31 cellular contexts compared by ENCODE assay signal in genomic region chr17:61660726-61661125, GRCh38.
"Had no signal": no experiment of that assay in that cellular context is flagged by ENCODE, and none has a peak within 500 bp of the region (broad histone marks: within the 10 kb centered on the region; RNA-seq: fewer than 3 reads in every experiment).

No MANE protein-coding gene starts in this region.

- H3K4me3 Mint-ChIP-seq: endodermal cell; memory B cell; mesothelial cell of epicardium; naive B cell; nephron; neural progenitor cell; stimulated activated naive CD8-positive, alpha-beta T cell treated with anti-CD3 and anti-CD28 coated beads, Interleukin-15, amount 100 ng/mL, for 72 hours had no signal

- H3K4me2 ChIP-seq: neural progenitor cell, smooth muscle cell had no signal

- FAIRE-seq: colon, frontal cortex, kidney had no signal

- H3K36me3 Mint-ChIP-seq: memory B cell, naive B cell, neural progenitor cell had no signal

- H3K4me1 Mint-ChIP-seq: memory B cell; naive B cell; nephron; neural progenitor cell; stimulated activated naive CD8-positive, alpha-beta T cell treated with anti-CD3 and anti-CD28 coated beads, Interleukin-15, amount 100 ng/mL, for 72 hours had no signal

- H3K4me1 ChIP-seq: neural progenitor cell, prostate gland, right atrium auricular region, suprapubic skin, transverse colon, upper lobe of right lung, vagina had no signal

- H3K27me3 ChIP-seq: neural progenitor cell, right atrium auricular region, suprapubic skin, transverse colon, upper lobe of right lung, vagina had no signal

- H2AFZ ChIP-seq: neural progenitor cell had no signal

- DNase-seq: dorsolateral prefrontal cortex; effector CD8-positive, alpha-beta T cell; endodermal cell; kidney; mucosa of descending colon; naive B cell; nucleus accumbens; stimulated activated CD4-positive, alpha-beta T cell treated with anti-CD3 and anti-CD28 coated beads, Interleukin-12 subunit alpha, Interleukin-12 subunit beta, amount 100 ng/mL, for 4 hours; stimulated activated CD4-positive, alpha-beta T cell treated with anti-CD3 and anti-CD28 coated beads, Interleukin-1b, Interleukin-23, amount 100 ng/mL, for 48 hours; stimulated activated CD4-positive, alpha-beta T cell treated with anti-CD3 and anti-CD28 coated beads, Interleukin-4, amount 100 ng/mL, for 1 hour; stimulated activated CD8-positive, alpha-beta memory T cell treated with anti-CD3 and anti-CD28 coated beads, Interleukin-4, amount 100 ng/mL, for 48 hours; stimulated activated naive CD4-positive, alpha-beta T cell; stimulated activated naive CD8-positive, alpha-beta T cell treated with anti-CD3 and anti-CD28 coated beads, Interleukin-15, amount 100 ng/mL, for 72 hours; transverse colon; upper lobe of right lung had no signal

- H3K9me3 Mint-ChIP-seq: endodermal cell; memory B cell; stimulated activated naive CD8-positive, alpha-beta T cell treated with anti-CD3 and anti-CD28 coated beads, Interleukin-15, amount 100 ng/mL, for 72 hours had no signal

- H3K4me3 ChIP-seq: dorsolateral prefrontal cortex, lung, mucosa of descending colon, neural progenitor cell, prostate gland, right atrium auricular region, smooth muscle cell, suprapubic skin, transverse colon, upper lobe of right lung, vagina had no signal

- H3K9ac ChIP-seq: neural progenitor cell had no signal

- H3K9me3 ChIP-seq: mucosa of descending colon, prostate gland, right atrium auricular region, suprapubic skin, transverse colon, upper lobe of right lung, vagina had no signal

- H3K27ac ChIP-seq: dorsolateral prefrontal cortex, epithelial cell of prostate, neural progenitor cell, prostate gland, right atrium auricular region, suprapubic skin, transverse colon, upper lobe of right lung, vagina had no signal

- H3K36me3 ChIP-seq: neural progenitor cell, prostate gland, right atrium auricular region, suprapubic skin, transverse colon, upper lobe of right lung, vagina had no signal

- H3K27ac Mint-ChIP-seq: endodermal cell; memory B cell; mesothelial cell of epicardium; naive B cell; nephron; neural progenitor cell; stimulated activated naive CD8-positive, alpha-beta T cell treated with anti-CD3 and anti-CD28 coated beads, Interleukin-15, amount 100 ng/mL, for 72 hours had no signal

- ATAC-seq: esophagus mucosa; left lobe of liver; mucosa of descending colon; sciatic nerve; stimulated activated naive CD8-positive, alpha-beta T cell treated with anti-CD3 and anti-CD28 coated beads, Interleukin-15, amount 100 ng/mL, for 72 hours; upper lobe of right lung had no signal
